ENCODE assay signal across 8 cellular contexts in genomic region chr19:19406878-19407639, GRCh38. TPM values are rescaled to one million over a fixed set of nuclear protein-coding genes. Genes with fewer than 3 reads are reported as not detected.
DNase-seq lines count a peak whose midpoint lies in the region; ATAC-seq and TF ChIP-seq lines count a peak whose summit lies in the region.

No MANE protein-coding gene starts in this region.

- intact Hi-C loops in CD4-positive, alpha-beta T cell (cut with DNase I, micrococcal nuclease): loop anchor here (2.0 to 5.0 kb wide), 5 partner anchors 40 to 1850 kb away; partner anchors contain the start of genes COLGALT1 (in 1 of the 2), MAU2 (in 1 of the 2) and SUGP1 (in 1 of the 2)
- intact Hi-C loops in adrenal gland (cut with DNase I): loop anchor here in 1 of 2 donors (5.0 kb wide), 1 partner anchor 80 kb away; no protein-coding TSS in a partner anchor

- H3K9me3 Mint-ChIP-seq in CD4-positive, alpha-beta T cell: no peaks in the 10 kb centered on the region

- CTCF ChIA-PET in CD4-positive, alpha-beta T cell (lab: Charles Lee): interaction anchor here (0.7 to 2.5 kb wide), 11 partner anchors 10 to 83 kb away, joined by 3 to 20 read pairs (median 4); no protein-coding TSS in a partner anchor

- TF ChIP-seq POLR2A in adrenal gland (IDR thresholded peaks at IDR 0.05): peak in 1 of 2 donors; percentile 17

- H3K27ac Mint-ChIP-seq in CD4-positive, alpha-beta T cell: peak overlapping the region; percentile 87

- peaks cover 22% of the 10 kb centered on the region for H3K36me3 Mint-ChIP-seq in CD4-positive, alpha-beta T cell (ENCODE audit: low read depth)

- peak in 9 of 10 experiments; percentile 23 to 62 (median 48) for DNase-seq in CD4-positive, alpha-beta T cell
- DNase-seq in RKO (ENCODE audit: low spot score): peak; percentile 79
- peak in 6 of 7 donors; percentile 50 to 75 (median 60) for DNase-seq in adrenal gland

- H3K27ac ChIP-seq in CD4-positive, alpha-beta T cell (ENCODE audit: low read depth, low read length): peak overlapping the region; percentile 53
- H3K27ac ChIP-seq in adrenal gland: peak overlapping the region; percentile 54 to 94 (median 83)
- peak overlapping the region in 20 of 21 experiments; percentile 84 to 97 (median 94) for H3K27ac ChIP-seq in skin epidermis

- no peaks in the 10 kb centered on the region for H3K9me3 ChIP-seq in CD4-positive, alpha-beta T cell (ENCODE audit: control insufficient read depth, low read length)
- H3K9me3 ChIP-seq in adrenal gland (replicated peaks in 1 of 3) (no peaks in the 10 kb centered on the region), iPS-15b (ENCODE audit: control insufficient read depth, insufficient read depth, low read length) (no peaks in the 10 kb centered on the region)

- H3K27me3 ChIP-seq in CD4-positive, alpha-beta T cell (ENCODE audit: control insufficient read depth, insufficient read depth, low read length): no peaks in the 10 kb centered on the region
- no peaks in the 10 kb centered on the region for H3K27me3 ChIP-seq in adrenal gland
- H3K27me3 ChIP-seq in iPS-15b (ENCODE audit: control insufficient read depth, insufficient read depth, low read length): no peaks in the 10 kb centered on the region

- WGBS in adrenal gland, 4 donors: 8 to 25% (median 11%) methylated on average over 8 to 12 of the region's 12 CpGs

- peak overlapping the region; percentile 96 for H3K4me3 Mint-ChIP-seq in CD4-positive, alpha-beta T cell

- H3K4me3 ChIP-seq in adrenal gland (peak overlapping the region in 3 of 4 donors; percentile 27 to 91 (median 52)), iPS-15b (ENCODE audit: low read depth, low read length) (peak overlapping the region; percentile 92), skin epidermis (peak overlapping the region; percentile 68 to 99 (median 97))

- POLR2A ChIA-PET in CD4-positive, alpha-beta T cell (lab: Charles Lee): interaction anchor here (0.6 to 4.0 kb wide), 6 partner anchors 18 to 214 kb away, joined by 3 to 79 read pairs (median 22); partner anchors contain the start of genes BORCS8 and RFXANK

- no peaks in the 10 kb centered on the region for H3K27me3 Mint-ChIP-seq in CD4-positive, alpha-beta T cell

- H3K4me1 ChIP-seq in adrenal gland (replicated peaks in 1 of 2) (peaks cover 40 to 67% of the 10 kb centered on the region in 2 donors), iPS-15b (ENCODE audit: control insufficient read depth, insufficient read depth, low read length) (peaks cover 34% of the 10 kb centered on the region)

- TF ChIP-seq CTCF in CD4-positive, alpha-beta T cell (IDR thresholded peaks at IDR 0.05): peak; percentile 32
- TF ChIP-seq CTCF in adrenal gland (IDR thresholded peaks at IDR 0.05): peak in 3 of 6 experiments; percentile 7 to 26 (median 14)

- peak; percentile 42 for ATAC-seq in CD4-positive, alpha-beta T cell (ENCODE audit: poor library complexity)
- ATAC-seq in GM21825 (IDR thresholded peaks at IDR 0.05; ENCODE audit: unreplicated experiment): peak; percentile 36
- ATAC-seq in HG02763 (IDR thresholded peaks at IDR 0.05; ENCODE audit: unreplicated experiment): no peak
- ATAC-seq in HG03439 (IDR thresholded peaks at IDR 0.05; ENCODE audit: unreplicated experiment): no peak

- peaks cover 78% of the 10 kb centered on the region for H3K4me1 Mint-ChIP-seq in CD4-positive, alpha-beta T cell (ENCODE audit: low read depth)

- H3K9ac ChIP-seq in iPS-15b (ENCODE audit: low read depth, low read length): peak overlapping the region; percentile 63

- no peaks in the 10 kb centered on the region for H3K36me3 ChIP-seq in adrenal gland (replicated peaks in 1 of 2)
- H3K36me3 ChIP-seq in iPS-15b (ENCODE audit: control insufficient read depth, insufficient read depth, low read length): no peaks in the 10 kb centered on the region

RNA-seq across cellular contexts. Expression of gene GATAD2A, which starts 1.6 kb away (rescaled TPM):
- total RNA-seq in CD4-positive, alpha-beta T cell: 100 to 1,000 TPM; 104 to 107 TPM
- 100 to 1,000 TPM in 1 of 8 donors, 10 to 100 TPM in 7; 38.7 to 125 (median 65.5) TPM for total RNA-seq in adrenal gland
- 10 to 100 TPM; 17.0 to 35.1 (median 20.9) TPM for polyA plus RNA-seq in adrenal gland

Comparison
In these comparisons a context has a peak if more than half of its experiments do, and no peak if none do; other contexts are left out.
1. ATAC-seq: peak in CD4-positive, alpha-beta T cell (single experiment) and GM21825 (single experiment); none in HG02763 (single experiment) and HG03439 (single experiment).
2. Peak in every context shown above with its lines, with median percentiles within 50 percentile points of each other: DNase-seq, H3K27ac ChIP-seq and H3K4me3 ChIP-seq.